Comparison of ENCODE assay signal across 15 cellular contexts in genomic region chr1:60510162-60510561, GRCh38.
"Had no signal": no experiment of that assay in that cellular context is flagged by ENCODE, and none has a peak within 500 bp of the region (broad histone marks: within the 10 kb centered on the region; RNA-seq: fewer than 3 reads in every experiment).

No MANE protein-coding gene starts in this region.

- H3K27me3 ChIP-seq: adrenal gland, colonic mucosa, neutrophil, right atrium auricular region, tibial nerve, vagina had no signal

- H3K9me3 ChIP-seq: adrenal gland, colonic mucosa, neutrophil, right atrium auricular region, tibial nerve, vagina had no signal

- FAIRE-seq: small intestine had no signal

- ATAC-seq: activated CD4-positive, CD25-positive, alpha-beta regulatory T cell treated with anti-CD3 and anti-CD28 coated beads, Interleukin-2, amount 50 U/mL, for 24 hours; naive thymus-derived CD4-positive, alpha-beta T cell; stimulated activated naive B cell treated with anti-CD40 and anti-IgM and Interleukin-4, amounts not matched to agents 10 μg/mL and 1 μg/mL and 100 μg/mL, for 72 hours had no signal

- DNase-seq: activated naive CD4-positive, alpha-beta T cell treated with anti-CD3 and anti-CD28 coated beads, Interleukin-2, amount 50 U/mL, for 16 hours; adrenal gland; caudate nucleus; colonic mucosa; effector memory CD4-positive, alpha-beta T cell; naive thymus-derived CD4-positive, alpha-beta T cell; small intestine; stimulated activated CD4-positive, alpha-beta T cell treated with anti-CD3 and anti-CD28 coated beads, Interleukin-1b, Interleukin-23, amount 100 ng/mL, for 48 hours; stimulated activated naive B cell treated with anti-CD40 and anti-IgM and Interleukin-4, amounts not matched to agents 10 μg/mL and 1 μg/mL and 100 μg/mL, for 72 hours had no signal

- H3K4me1 ChIP-seq: adrenal gland, colonic mucosa, right atrium auricular region, vagina had no signal

- H3K36me3 ChIP-seq: adrenal gland, colonic mucosa, neutrophil, right atrium auricular region, tibial nerve, vagina had no signal

- H3K27ac ChIP-seq: adrenal gland, colonic mucosa, neutrophil, right atrium auricular region, tibial nerve, vagina had no signal

- H3K4me3 ChIP-seq: adrenal gland, colonic mucosa, lung, right atrium auricular region, tibial nerve, vagina had no signal
